Comparison of ENCODE assay signal across 8 cellular contexts in genomic region chr1:218347713-218348627, GRCh38. TPM values are rescaled to one million over a fixed set of nuclear protein-coding genes. Genes with fewer than 3 reads are reported as not detected.
DNase-seq lines count a peak whose midpoint lies in the region; ATAC-seq and TF ChIP-seq lines count a peak whose summit lies in the region.

No MANE protein-coding gene starts in this region.

- DNase-seq in Panc1 (ENCODE audit: low read depth, low spot score) (no peak), fibroblast of peridontal ligament (ENCODE audit: extremely low read depth) (peak; percentile 90), progenitor cell of endocrine pancreas (ENCODE audit: low spot score, unreplicated experiment) (no peak), NCI-H774 (lab: John Stamatoyannopoulos, UW) (no peak), GM13977 (ENCODE audit: low spot score) (no peak)
- DNase-seq in activated CD4-positive, alpha-beta T cell treated with anti-CD3 and anti-CD28 coated beads, Interleukin-2, amount 10 ng/mL, durations not matched to agents 24 days and 14 days, result no peak

- 0 out of 2 replicates have a peak, but pooled peaks cover 3% of the 10 kb centered on the region for H3F3A ChIP-seq in DOHH2 (ENCODE audit: control insufficient read depth, insufficient read depth)

- H4K20me1 ChIP-seq in DOHH2 (ENCODE audit: control insufficient read depth, insufficient read depth, low read depth, low read length), result no peaks in the 10 kb centered on the region

- H3K9me2 ChIP-seq in DOHH2 (replicated peaks; ENCODE audit: control insufficient read depth, low read length), result no peaks in the 10 kb centered on the region

- peak; percentile 14; the same call in 1 of the 2 replicates for ATAC-seq in Panc1
- ATAC-seq in GM18861 (IDR thresholded peaks at IDR 0.05; ENCODE audit: unreplicated experiment), result no peak

- H3K4me1 ChIP-seq in DOHH2 (ENCODE audit: control insufficient read depth, low read length), result peaks cover 44% of the 10 kb centered on the region
- H3K4me1 ChIP-seq in Panc1 (ENCODE audit: control insufficient read depth, insufficient read depth, low read length), result peaks cover 45% of the 10 kb centered on the region

- in situ Hi-C loops in Panc1 (cut with HindIII; ENCODE audit: low pct_unique_long_range_greater_than_20kb, low sequenced_read_pairs), result no loop called here
- in situ Hi-C loops in GM13977 (cut with MboI; ENCODE audit: low pct_unique_long_range_greater_than_20kb, low sequenced_read_pairs, unreplicated experiment), result loop anchor here (25.0 kb wide), 3 partner anchors 839 to 1464 kb away; no protein-coding TSS in a partner anchor

- H3K9me3 ChIP-seq in DOHH2 (ENCODE audit: control insufficient read depth, insufficient read depth, low read length) (no peaks in the 10 kb centered on the region), Panc1 (ENCODE audit: control insufficient read depth, insufficient read depth, low read depth, low read length) (no peaks in the 10 kb centered on the region)

- 0 out of 2 replicates have a peak overlapping the region, but pooled peaks have one; percentile 93 for H3K4me2 ChIP-seq in DOHH2 (ENCODE audit: low read length)

- no peaks in the 10 kb centered on the region for H3K79me2 ChIP-seq in DOHH2 (ENCODE audit: control insufficient read depth, low read length)

- H3K36me3 Mint-ChIP-seq in progenitor cell of endocrine pancreas (ENCODE audit: insufficient read depth), result peaks cover 6% of the 10 kb centered on the region
- H3K36me3 Mint-ChIP-seq in activated CD4-positive, alpha-beta T cell treated with anti-CD3 and anti-CD28 coated beads, Interleukin-2, amount 10 ng/mL, durations not matched to agents 24 days and 14 days (ENCODE audit: low read depth), result no peaks in the 10 kb centered on the region

- H3K4me3 Mint-ChIP-seq in progenitor cell of endocrine pancreas (ENCODE audit: low read depth), result no peak overlapping the region
- no peak overlapping the region for H3K4me3 Mint-ChIP-seq in activated CD4-positive, alpha-beta T cell treated with anti-CD3 and anti-CD28 coated beads, Interleukin-2, amount 10 ng/mL, durations not matched to agents 24 days and 14 days

- H3K4me1 Mint-ChIP-seq in progenitor cell of endocrine pancreas (ENCODE audit: low read depth), result peaks cover 23% of the 10 kb centered on the region
- H3K4me1 Mint-ChIP-seq in activated CD4-positive, alpha-beta T cell treated with anti-CD3 and anti-CD28 coated beads, Interleukin-2, amount 10 ng/mL, durations not matched to agents 24 days and 14 days, result peaks cover 21% of the 10 kb centered on the region

- TF ChIP-seq CTCF in DOHH2 (IDR thresholded peaks at IDR 0.05; ENCODE audit: low read depth, low read length, poor library complexity, severe bottlenecking), result no peak
- TF ChIP-seq CTCF in Panc1 (IDR thresholded peaks at IDR 0.05), result no peak
- no peak for TF ChIP-seq CTCF in progenitor cell of endocrine pancreas (IDR thresholded peaks at IDR 0.05; ENCODE audit: unreplicated experiment)
- no peak for TF ChIP-seq CTCF in GM13977 (IDR thresholded peaks at IDR 0.05; ENCODE audit: extremely low read depth, insufficient read depth, missing control alignments)

- H3K27ac Mint-ChIP-seq in progenitor cell of endocrine pancreas, result peak overlapping the region; percentile 90
- no peak overlapping the region for H3K27ac Mint-ChIP-seq in activated CD4-positive, alpha-beta T cell treated with anti-CD3 and anti-CD28 coated beads, Interleukin-2, amount 10 ng/mL, durations not matched to agents 24 days and 14 days

- peaks cover 57% of the 10 kb centered on the region for H3K27me3 ChIP-seq in DOHH2 (ENCODE audit: control insufficient read depth, low read length)
- no peaks in the 10 kb centered on the region for H3K27me3 ChIP-seq in Panc1 (ENCODE audit: control insufficient read depth, insufficient read depth, low read length)

- BruUV-seq in Panc1 (replicated peaks; lab: Mats Ljungman, UMichigan), result TSS peak; percentile 71

- intact Hi-C loops in Panc1 (cut with micrococcal nuclease; ENCODE audit: unreplicated experiment), result loop anchor here (5.0 kb wide), 1 partner anchor 114 kb away; no protein-coding TSS in a partner anchor
- intact Hi-C loops in activated CD4-positive, alpha-beta T cell treated with anti-CD3 and anti-CD28 coated beads, Interleukin-2, amount 10 ng/mL, durations not matched to agents 24 days and 14 days (cut with micrococcal nuclease), result no loop called here

- CTCF ChIA-PET in Panc1 (lab: Charles Lee), result interaction anchor here (0.7 kb wide), 1 partner anchor 36 kb away, joined by 3 read pairs; no protein-coding TSS in a partner anchor

- H3K36me3 ChIP-seq in DOHH2 (ENCODE audit: control insufficient read depth, low read length), result no peaks in the 10 kb centered on the region
- no peaks in the 10 kb centered on the region for H3K36me3 ChIP-seq in Panc1 (ENCODE audit: control insufficient read depth, insufficient read depth, low read length)

- H3K27me3 Mint-ChIP-seq in progenitor cell of endocrine pancreas, result no peaks in the 10 kb centered on the region
- H3K27me3 Mint-ChIP-seq in activated CD4-positive, alpha-beta T cell treated with anti-CD3 and anti-CD28 coated beads, Interleukin-2, amount 10 ng/mL, durations not matched to agents 24 days and 14 days, result peaks cover 53% of the 10 kb centered on the region

- no peak overlapping the region for H3K4me3 ChIP-seq in DOHH2 (ENCODE audit: low read length)
- H3K4me3 ChIP-seq in Panc1 (ENCODE audit: low read depth in 2 of 2, low read length in 2 of 2), result peak overlapping the region; percentile 97 to 98

- H3K9me3 Mint-ChIP-seq in progenitor cell of endocrine pancreas (ENCODE audit: low read depth), result no peaks in the 10 kb centered on the region
- no peaks in the 10 kb centered on the region for H3K9me3 Mint-ChIP-seq in activated CD4-positive, alpha-beta T cell treated with anti-CD3 and anti-CD28 coated beads, Interleukin-2, amount 10 ng/mL, durations not matched to agents 24 days and 14 days

- H3K27ac ChIP-seq in DOHH2 (ENCODE audit: low read depth, low read length), result no peak overlapping the region
- H3K27ac ChIP-seq in Panc1 (ENCODE audit: low read length), result peak overlapping the region; percentile 100

- POLR2A ChIA-PET in Panc1 (lab: Charles Lee), result no interaction called here

RNA-seq across cellular contexts. Expression of gene TGFB2, which starts 2.8 kb away (rescaled TPM):
- total RNA-seq in Panc1 (2021; ENCODE audit: unreplicated experiment) (58.9 TPM), progenitor cell of endocrine pancreas (26.4 and 27.9 TPM in 2 replicates)
- 26.8 TPM for polyA plus RNA-seq in Panc1 (2012; ENCODE audit: insufficient read length)
- total RNA-seq in activated CD4-positive, alpha-beta T cell treated with anti-CD3 and anti-CD28 coated beads, Interleukin-2, amount 10 ng/mL, durations not matched to agents 24 days and 14 days, result not detected in 2 replicates

Comparison
In these comparisons a context has a peak if more than half of its experiments do, and no peak if none do; other contexts are left out.
1. RNA of gene TGFB2, which starts 2.8 kb away (total RNA-seq): 58.9 TPM in Panc1 (single experiment) and 26.4 to 27.9 TPM in progenitor cell of endocrine pancreas; not detected in activated CD4-positive, alpha-beta T cell treated with anti-CD3 and anti-CD28 coated beads, Interleukin-2, amount 10 ng/mL, durations not matched to agents 24 days and 14 days; every median in the first group is over 10 times any median in the second.